ENCODE assay signal across 21 cellular contexts in genomic region chr9:4831944-4832343, GRCh38. TPM values are rescaled to one million over a fixed set of nuclear protein-coding genes. Genes with fewer than 3 reads are reported as not detected.
DNase-seq lines count a peak whose midpoint lies in the region; ATAC-seq and TF ChIP-seq lines count a peak whose summit lies in the region.
"Had no signal": no experiment of that assay in that cellular context is flagged by ENCODE, and none has a peak within 500 bp of the region (broad histone marks: within the 10 kb centered on the region; RNA-seq: fewer than 3 reads in every experiment).

No MANE protein-coding gene starts in this region.

- peak overlapping the region; percentile 100 for H3K27ac ChIP-seq in ACC112 (ENCODE audit: low read depth, low read length)
- H3K27ac ChIP-seq in H9 (ENCODE audit: insufficient read length, low read depth, low read length): no peak overlapping the region
- H3K27ac ChIP-seq in mesendoderm (ENCODE audit: low read depth, low read length): no peak overlapping the region
- H3K27ac ChIP-seq in heart left ventricle: no peak overlapping the region
- H3K27ac ChIP-seq: cardiac muscle cell, heart right ventricle had no signal

- H4K8ac ChIP-seq in H9 (replicated peaks; ENCODE audit: insufficient read length, low read depth, low read length) (no peak overlapping the region), mesendoderm (ENCODE audit: low read depth, low read length) (no peak overlapping the region)

- H3K23ac ChIP-seq in H9 (ENCODE audit: insufficient read length, low read depth, low read length): no peak overlapping the region
- H3K23ac ChIP-seq in mesendoderm (ENCODE audit: low read length): no peak overlapping the region

- no peak overlapping the region for H2BK12ac ChIP-seq in H9 (ENCODE audit: insufficient read length, low read depth, low read length)

- H3K4me3 ChIP-seq in ACC112 (ENCODE audit: low read depth, low read length) (no peak overlapping the region), mesendoderm (ENCODE audit: low read length) (no peak overlapping the region), heart left ventricle (no peak overlapping the region)
- H3K4me3 ChIP-seq: cardiac muscle cell, HAP-1, heart right ventricle had no signal

- TF ChIP-seq POLR2A in heart left ventricle (IDR thresholded peaks at IDR 0.05): no peak

- no peak overlapping the region for H3T11ph ChIP-seq in H9 (ENCODE audit: low read length)

- no peaks in the 10 kb centered on the region for H4K20me1 ChIP-seq in H9 (ENCODE audit: control insufficient read depth, insufficient read depth, insufficient read length)

- H3K56ac ChIP-seq in H9 (ENCODE audit: insufficient read length, low read depth, low read length) (no peak overlapping the region), mesendoderm (ENCODE audit: low read length) (no peak overlapping the region)

- no peak overlapping the region for H4K91ac ChIP-seq in H9 (ENCODE audit: insufficient read length, low read depth, low read length)

- H2AK5ac ChIP-seq in H9 (ENCODE audit: insufficient read length, low read length) (no peak overlapping the region), mesendoderm (ENCODE audit: low read length) (no peak overlapping the region)

- H4K5ac ChIP-seq in H9 (ENCODE audit: insufficient read length, low read depth, low read length) (no peak overlapping the region), mesendoderm (ENCODE audit: low read length) (no peak overlapping the region)

- H3K79me1 ChIP-seq in H9 (ENCODE audit: insufficient read depth, low read depth, low read length, poor library complexity, severe bottlenecking): no peaks in the 10 kb centered on the region
- peaks cover 18% of the 10 kb centered on the region for H3K79me1 ChIP-seq in mesendoderm (ENCODE audit: low read length)

- no peaks in the 10 kb centered on the region for H3K23me2 ChIP-seq in H9 (ENCODE audit: insufficient read length, low read depth, low read length, poor library complexity, severe bottlenecking)

- no CpG with 5 or more reads among the region's 3 CpGs for WGBS in H9 (ENCODE audit: extremely low coverage, insufficient read length, low lambda C conversion rate)
- no CpG with 5 or more reads among the region's 3 CpGs for WGBS in mesendoderm (ENCODE audit: extremely low coverage, insufficient coverage, low lambda C conversion rate)
- WGBS in heart left ventricle, 4 donors: 66 to 81% (median 74%) methylated on average over 3 of the region's 3 CpGs

- H3K27me3 Mint-ChIP-seq in H9 (ENCODE audit: low read depth): no peaks in the 10 kb centered on the region
- H3K27me3 Mint-ChIP-seq in activated naive CD8-positive, alpha-beta T cell treated with anti-CD3 and anti-CD28 coated beads for 36 hours: no peaks in the 10 kb centered on the region
- H3K27me3 Mint-ChIP-seq: CD8-positive, alpha-beta memory T cell had no signal

- H3K9ac ChIP-seq in H9 (ENCODE audit: extremely low read depth, insufficient read length, low read length) (no peak overlapping the region), mesendoderm (ENCODE audit: low read length) (no peak overlapping the region)

- no peak overlapping the region for H3K4me2 ChIP-seq in H9 (ENCODE audit: insufficient read depth, insufficient read length, low read length)
- H3K4me2 ChIP-seq in mesendoderm (ENCODE audit: low read length): no peak overlapping the region

- H2BK120ac ChIP-seq in H9 (ENCODE audit: low read depth, low read length, poor library complexity, severe bottlenecking) (no peak overlapping the region), mesendoderm (ENCODE audit: low read depth, low read length) (no peak overlapping the region)

- H3K4me1 Mint-ChIP-seq in H9: peaks cover 6 to 8% of the 10 kb centered on the region in 2 experiments; a peak in 3 of 4 replicates
- peaks cover 30% of the 10 kb centered on the region for H3K4me1 Mint-ChIP-seq in activated naive CD8-positive, alpha-beta T cell treated with anti-CD3 and anti-CD28 coated beads for 36 hours
- H3K4me1 Mint-ChIP-seq: immature natural killer cell had no signal

- H3K36me3 Mint-ChIP-seq in H9 (ENCODE audit: insufficient read depth in 1 of 3, low read depth in 3 of 3): peaks cover 2 to 32% (median 17%) of the 10 kb centered on the region in 3 experiments; a peak in 6 of 7 replicates
- H3K36me3 Mint-ChIP-seq in activated naive CD8-positive, alpha-beta T cell treated with anti-CD3 and anti-CD28 coated beads for 36 hours: peaks cover 61% of the 10 kb centered on the region

- no peak for TF ChIP-seq CTCF in H9 (conservative IDR thresholded peaks at IDR 0.05)
- TF ChIP-seq CTCF in omental fat pad (IDR thresholded peaks at IDR 0.05): no peak
- TF ChIP-seq CTCF in heart left ventricle (IDR thresholded peaks at IDR 0.05): no peak

- no peak overlapping the region for H2BK20ac ChIP-seq in H9 (ENCODE audit: low read depth, low read length, poor library complexity, severe bottlenecking)

- DNase-seq in H9: no peak
- DNase-seq in activated naive CD8-positive, alpha-beta T cell treated with anti-CD3 and anti-CD28 coated beads for 36 hours: no peak
- peak; percentile 71 for DNase-seq in mesendoderm
- DNase-seq in omental fat pad (ENCODE audit: low spot score): no peak
- DNase-seq in heart left ventricle: no peak
- DNase-seq: amniotic stem cell; CD8-positive, alpha-beta memory T cell; cortex of kidney; GDM1; heart right ventricle; immature natural killer cell; KBM-7; midbrain; NCI-H2171 treated with DMSO at 0.1 percent for 48 hours; NCI-H69; nephron progenitor cell had no signal

- H3K9me3 Mint-ChIP-seq in H9: no peaks in the 10 kb centered on the region
- H3K9me3 Mint-ChIP-seq in activated naive CD8-positive, alpha-beta T cell treated with anti-CD3 and anti-CD28 coated beads for 36 hours: no peaks in the 10 kb centered on the region
- H3K9me3 Mint-ChIP-seq: CD8-positive, alpha-beta memory T cell; immature natural killer cell; nephron progenitor cell had no signal

- no peak overlapping the region for H2AFZ ChIP-seq in ACC112 (ENCODE audit: low read length, unreplicated experiment)
- no peak overlapping the region for H2AFZ ChIP-seq in H9 (ENCODE audit: low read length)

- H3K4me1 ChIP-seq in ACC112 (ENCODE audit: control insufficient read depth, insufficient read depth, low read length, unreplicated experiment) (peaks cover 83% of the 10 kb centered on the region), H9 (ENCODE audit: insufficient read depth, low read length) (no peaks in the 10 kb centered on the region), mesendoderm (ENCODE audit: control insufficient read depth, low read depth, low read length) (peaks cover 8% of the 10 kb centered on the region), heart left ventricle (peaks cover 0 to 21% (median 3%) of the 10 kb centered on the region in 12 donors)
- H3K4me1 ChIP-seq: HAP-1 had no signal

- H3K4me3 Mint-ChIP-seq in H9: no peak overlapping the region
- H3K4me3 Mint-ChIP-seq in activated naive CD8-positive, alpha-beta T cell treated with anti-CD3 and anti-CD28 coated beads for 36 hours: no peak overlapping the region
- H3K4me3 Mint-ChIP-seq: CD8-positive, alpha-beta memory T cell; immature natural killer cell; nephron progenitor cell had no signal

- peaks cover 6% of the 10 kb centered on the region; the same call in 1 of the 2 replicates for H3K36me3 ChIP-seq in ACC112 (ENCODE audit: insufficient read depth, low read length)
- no peaks in the 10 kb centered on the region for H3K36me3 ChIP-seq in mesendoderm (ENCODE audit: control insufficient read depth, insufficient read depth, low read length)
- H3K36me3 ChIP-seq in heart left ventricle: peaks cover 0 to 31% (median 4%) of the 10 kb centered on the region in 9 donors
- H3K36me3 ChIP-seq: cardiac muscle cell had no signal

- H3K27me3 ChIP-seq in ACC112 (ENCODE audit: insufficient read depth, low read length) (no peaks in the 10 kb centered on the region), H9 (ENCODE audit: insufficient read depth, low read length) (no peaks in the 10 kb centered on the region), mesendoderm (ENCODE audit: insufficient read depth, low read length, poor library complexity) (no peaks in the 10 kb centered on the region), heart left ventricle (no peaks in the 10 kb centered on the region)
- H3K27me3 ChIP-seq: cardiac muscle cell, heart right ventricle had no signal

- no peak for ATAC-seq in HG02840 (IDR thresholded peaks at IDR 0.05; ENCODE audit: low FRiP score, unreplicated experiment)
- ATAC-seq in omental fat pad (ENCODE audit: low FRiP score): no peak
- ATAC-seq in heart left ventricle: no peak
- ATAC-seq: heart right ventricle, left lobe of liver had no signal

- H3K9me3 ChIP-seq in H9 (ENCODE audit: control insufficient read depth, low read depth, low read length) (no peaks in the 10 kb centered on the region), heart left ventricle (no peaks in the 10 kb centered on the region)
- H3K9me3 ChIP-seq: HAP-1, heart right ventricle had no signal

- no peak overlapping the region for H3K14ac ChIP-seq in H9 (ENCODE audit: insufficient read depth, low read length)

- intact Hi-C loops in heart left ventricle (cut with DNase I): no loop called here

- H3K4ac ChIP-seq in H9 (ENCODE audit: low read depth, low read length) (no peak overlapping the region), mesendoderm (ENCODE audit: low read depth, low read length) (no peak overlapping the region)

- H3K18ac ChIP-seq in H9 (ENCODE audit: insufficient read length, low read depth, low read length) (no peak overlapping the region), mesendoderm (ENCODE audit: low read length) (no peak overlapping the region)

- H2BK5ac ChIP-seq in H9 (ENCODE audit: insufficient read length, low read length): no peak overlapping the region
- H2BK5ac ChIP-seq in mesendoderm (ENCODE audit: low read length): no peak overlapping the region

- H3K79me2 ChIP-seq in ACC112 (ENCODE audit: control insufficient read depth, insufficient read depth, low read length, unreplicated experiment) (peaks cover 13% of the 10 kb centered on the region), H9 (ENCODE audit: insufficient read depth, low read length) (no peaks in the 10 kb centered on the region), mesendoderm (ENCODE audit: control insufficient read depth, insufficient read depth, low read length) (peaks cover 5% of the 10 kb centered on the region)

- no peak overlapping the region for H2BK15ac ChIP-seq in H9 (ENCODE audit: low read depth, low read length)
- no peak overlapping the region for H2BK15ac ChIP-seq in mesendoderm (replicated peaks; ENCODE audit: low read depth)

- peak overlapping the region in 2 of 3 experiments; percentile 30 to 66; a peak in 2 of 7 replicates for H3K27ac Mint-ChIP-seq in H9
- H3K27ac Mint-ChIP-seq in activated naive CD8-positive, alpha-beta T cell treated with anti-CD3 and anti-CD28 coated beads for 36 hours: peak overlapping the region; percentile 21
- H3K27ac Mint-ChIP-seq: CD8-positive, alpha-beta memory T cell; immature natural killer cell; nephron progenitor cell had no signal

RNA-seq across cellular contexts. Expression of gene RCL1, which starts 39.2 kb away (rescaled TPM):
- total RNA-seq in H9 (2021): 34.4 and 34.5 TPM in 2 replicates
- total RNA-seq in activated naive CD8-positive, alpha-beta T cell treated with anti-CD3 and anti-CD28 coated beads for 36 hours: 10 to 100 TPM; 37.9 to 38.6 TPM
- polyA plus RNA-seq in mesendoderm (2013, experiment 1 of 2): 39.6 TPM
- polyA plus RNA-seq in mesendoderm (2013, experiment 2 of 2): 38.6 TPM
- total RNA-seq in omental fat pad: 10 to 100 TPM; 54.1 to 97.3 (median 88.8) TPM
- 10 to 100 TPM in 1 of 9 donors, 1 to 10 TPM in 8; 5.1 to 10.1 (median 7.2) TPM for total RNA-seq in heart left ventricle
- 10 to 100 TPM in 1 of 2 donors, 1 to 10 TPM in 1; 3.8 to 11.3 TPM for polyA plus RNA-seq in heart left ventricle
